Comparison of ENCODE assay signal across 16 cellular contexts in genomic region chr13:29940715-29941114, GRCh38.
A peak's percentile ranks its signal among the peaks of the same experiment; 100 is the strongest.
DNase-seq lines count a peak whose midpoint lies in the region; ATAC-seq and TF ChIP-seq lines count a peak whose summit lies in the region.
"Had no signal": no experiment of that assay in that cellular context is flagged by ENCODE, and none has a peak within 500 bp of the region (broad histone marks: within the 10 kb centered on the region; RNA-seq: fewer than 3 reads in every experiment).

No MANE protein-coding gene starts in this region.

- H3K4me3 ChIP-seq in CD4-positive, CD25-positive, alpha-beta regulatory T cell (ENCODE audit: low read depth, low read length): no peak overlapping the region
- H3K4me3 ChIP-seq: GM12878, GM23248 had no signal

- H3K4me3 Mint-ChIP-seq in CD4-positive, CD25-positive, alpha-beta regulatory T cell: peak overlapping the region in 2 of 4 donors; percentile 23 to 56
- no peak overlapping the region for H3K4me3 Mint-ChIP-seq in CD4-positive, alpha-beta T cell
- H3K4me3 Mint-ChIP-seq in T-helper 17 cell: no peak overlapping the region

- no peaks in the 10 kb centered on the region for H3K9me3 Mint-ChIP-seq in CD4-positive, CD25-positive, alpha-beta regulatory T cell
- no peaks in the 10 kb centered on the region for H3K9me3 Mint-ChIP-seq in CD4-positive, alpha-beta T cell

- no peak for DNase-seq in CD4-positive, CD25-positive, alpha-beta regulatory T cell
- DNase-seq in CD4-positive, alpha-beta T cell: no peak
- DNase-seq in T-helper 17 cell: no peak
- no peak for DNase-seq in NCI-H146 (lab: John Stamatoyannopoulos, UW)
- no peak for DNase-seq in cardiac septum (ENCODE audit: low spot score)
- no peak for DNase-seq in DMS 273 treated with DMSO at 0.1 percent for 48 hours (lab: John Stamatoyannopoulos, UW)
- DNase-seq: C1 segment of cervical spinal cord, Calu3, COR-L47, DMS153, DND-41, GDM1, GM23248, H7, HCEC 1CT had no signal

- peak overlapping the region; percentile 87 to 94 (median 91) for H3K27ac Mint-ChIP-seq in CD4-positive, CD25-positive, alpha-beta regulatory T cell
- peak overlapping the region; percentile 56 for H3K27ac Mint-ChIP-seq in CD4-positive, alpha-beta T cell
- peak overlapping the region; percentile 83 for H3K27ac Mint-ChIP-seq in T-helper 17 cell

- H3K9me3 ChIP-seq in CD4-positive, CD25-positive, alpha-beta regulatory T cell (ENCODE audit: control insufficient read depth in 2 of 2, low read length in 2 of 2): no peaks in the 10 kb centered on the region
- no peaks in the 10 kb centered on the region for H3K9me3 ChIP-seq in CD4-positive, alpha-beta T cell (ENCODE audit: control insufficient read depth, low read length)
- no peaks in the 10 kb centered on the region for H3K9me3 ChIP-seq in T-helper 17 cell (ENCODE audit: control insufficient read depth, low read length, poor library complexity, severe bottlenecking)

- H3K4me1 Mint-ChIP-seq in CD4-positive, CD25-positive, alpha-beta regulatory T cell: peaks cover 24 to 90% (median 66%) of the 10 kb centered on the region in 4 donors
- H3K4me1 Mint-ChIP-seq in CD4-positive, alpha-beta T cell (ENCODE audit: low read depth): peaks cover 76% of the 10 kb centered on the region
- peaks cover 64% of the 10 kb centered on the region for H3K4me1 Mint-ChIP-seq in T-helper 17 cell

- TF ChIP-seq CTCF in CD4-positive, alpha-beta T cell (IDR thresholded peaks at IDR 0.05): no peak

- H3K27ac ChIP-seq in CD4-positive, CD25-positive, alpha-beta regulatory T cell (ENCODE audit: insufficient read depth, low read length, poor library complexity, severe bottlenecking): peak overlapping the region; percentile 25
- H3K27ac ChIP-seq in CD4-positive, alpha-beta T cell (ENCODE audit: low read depth, low read length): no peak overlapping the region
- H3K27ac ChIP-seq: GM23248 had no signal

- POLR2A ChIA-PET in CD4-positive, alpha-beta T cell (lab: Charles Lee): interaction anchor here (0.8 to 9.2 kb wide), 2 partner anchors 15 to 172 kb away, joined by 4 to 160 read pairs; no protein-coding TSS in a partner anchor

- H3K36me3 Mint-ChIP-seq in CD4-positive, CD25-positive, alpha-beta regulatory T cell: peaks cover 46% of the 10 kb centered on the region
- H3K36me3 Mint-ChIP-seq in CD4-positive, alpha-beta T cell (ENCODE audit: low read depth): peaks cover 4% of the 10 kb centered on the region
- peaks cover 2% of the 10 kb centered on the region for H3K36me3 Mint-ChIP-seq in T-helper 17 cell (ENCODE audit: low read depth)

- H3K36me3 ChIP-seq in CD4-positive, CD25-positive, alpha-beta regulatory T cell (ENCODE audit: control insufficient read depth, insufficient read depth, low read length): no peaks in the 10 kb centered on the region

- no peak for ATAC-seq in CD4-positive, CD25-positive, alpha-beta regulatory T cell (ENCODE audit: low read depth in 2 of 2)
- ATAC-seq in CD4-positive, alpha-beta T cell (ENCODE audit: poor library complexity): no peak
- ATAC-seq in T-helper 17 cell: no peak
- ATAC-seq: GM12878 had no signal

- H3K4me1 ChIP-seq in CD4-positive, CD25-positive, alpha-beta regulatory T cell (ENCODE audit: control insufficient read depth, insufficient read depth, low read length, poor library complexity, severe bottlenecking): peaks cover 65% of the 10 kb centered on the region

- no peaks in the 10 kb centered on the region for H3K27me3 Mint-ChIP-seq in CD4-positive, CD25-positive, alpha-beta regulatory T cell
- H3K27me3 Mint-ChIP-seq in CD4-positive, alpha-beta T cell: no peaks in the 10 kb centered on the region
- H3K27me3 Mint-ChIP-seq in T-helper 17 cell: no peaks in the 10 kb centered on the region

- CTCF ChIA-PET in CD4-positive, alpha-beta T cell (lab: Charles Lee): interaction anchor here (0.7 to 1.3 kb wide), 2 partner anchors 51 to 175 kb away, joined by 3 read pairs; no protein-coding TSS in a partner anchor

- no peaks in the 10 kb centered on the region for H3K27me3 ChIP-seq in CD4-positive, CD25-positive, alpha-beta regulatory T cell (ENCODE audit: control insufficient read depth, insufficient read depth, low read length)
- no peaks in the 10 kb centered on the region for H3K27me3 ChIP-seq in CD4-positive, alpha-beta T cell (ENCODE audit: control insufficient read depth, insufficient read depth, low read length)

- intact Hi-C loops in CD4-positive, alpha-beta T cell (cut with DNase I, micrococcal nuclease): no loop called here
- intact Hi-C loops in cardiac septum (cut with DNase I): no loop called here
